1 cellular context compared by ENCODE assay signal in genomic region chr17:27473748-27474609, GRCh38.
TF ChIP-seq lines count a peak whose summit lies in the region.

No MANE protein-coding gene starts in this region.

TF ChIP-seq in WTC11, 78 proteins besides CTCF, POLR2A, EP300 and RAD21 (continued from another document):
- TF ChIP-seq FOXP4 (CRISPR knock-in tag; IDR thresholded peaks at IDR 0.05) (no peak), ZBTB43 (CRISPR knock-in tag; IDR thresholded peaks at IDR 0.05) (no peak)
